Comparison of ENCODE assay signal across 8 cellular contexts in the genomic region with DNA sequence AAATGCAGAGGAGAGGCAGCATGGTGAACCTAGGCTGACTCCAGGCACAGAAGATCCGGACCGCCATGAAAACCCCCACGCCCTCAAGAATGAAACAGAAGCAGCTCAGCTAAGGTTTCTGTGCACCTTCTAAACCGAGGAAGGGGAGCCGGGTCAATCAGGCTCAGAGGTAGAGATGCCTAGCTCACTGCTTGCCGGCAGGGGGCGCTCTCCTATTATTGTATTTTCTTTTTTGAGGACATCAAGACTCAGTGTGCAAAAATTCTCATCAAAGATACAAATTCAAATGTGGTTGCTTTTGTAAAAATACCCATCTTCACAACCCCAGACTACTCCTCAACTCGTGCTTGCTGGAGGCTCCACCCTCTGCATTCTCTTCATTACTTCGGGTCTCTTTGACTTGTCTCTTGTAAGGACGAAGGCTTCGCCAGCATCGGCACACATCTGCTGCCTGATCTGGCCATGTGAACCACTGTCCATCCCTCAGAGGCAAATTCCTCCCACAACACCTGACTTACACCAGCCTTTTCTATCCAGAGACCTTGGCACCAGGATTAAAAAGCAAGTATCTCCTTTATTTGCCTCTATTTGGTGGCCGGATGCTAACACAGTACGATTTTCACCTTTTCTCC. TPM values are rescaled to one million over a fixed set of nuclear protein-coding genes. Genes with fewer than 3 reads are reported as not detected.
DNase-seq lines count a peak whose midpoint lies in the region; ATAC-seq and TF ChIP-seq lines count a peak whose summit lies in the region.

No MANE protein-coding gene starts in this region.

- no peak overlapping the region for H3K23ac ChIP-seq in IMR-90 (ENCODE audit: low read depth, low read length)

- H3K79me1 ChIP-seq in IMR-90 (ENCODE audit: low read depth in 1 of 2, low read length in 2 of 2) = no peaks in the 10 kb centered on the region

- 60% methylated on average over 5 of the region's 14 CpGs; no CpG with 5 or more reads in 1 of the 2 experiments for WGBS in IMR-90 (ENCODE audit: extremely low coverage in 2 of 2, insufficient read length in 1 of 2), 2 experiments
- WGBS in prostate gland = 24% methylated on average over 14 of the region's 14 CpGs

- peaks cover 2% of the 10 kb centered on the region; the same call in 1 of the 2 replicates for H3K27me3 ChIP-seq in IMR-90 (ENCODE audit: control insufficient read depth, insufficient read depth, low read length)
- no peaks in the 10 kb centered on the region; the same call in 1 of the 2 replicates for H3K27me3 ChIP-seq in SJCRH30
- no peaks in the 10 kb centered on the region for H3K27me3 ChIP-seq in prostate gland (replicated peaks; ENCODE audit: insufficient read depth)
- H3K27me3 ChIP-seq in uterus = no peaks in the 10 kb centered on the region

- TF ChIP-seq POLR2A in IMR-90 (IDR thresholded peaks at IDR 0.05; ENCODE audit: low read depth, low read length) (no peak), prostate gland (IDR thresholded peaks at IDR 0.05) (no peak), uterus (IDR thresholded peaks at IDR 0.05) (no peak)

- H3K27ac ChIP-seq in IMR-90 (ENCODE audit: insufficient read depth, low read length) (no peak overlapping the region), SJCRH30 (no peak overlapping the region), prostate gland (no peak overlapping the region), uterus (no peak overlapping the region)

- H3K4me1 ChIP-seq in IMR-90 (ENCODE audit: control insufficient read depth, insufficient read depth, low read length) (no peaks in the 10 kb centered on the region), SJCRH30 (no peaks in the 10 kb centered on the region), prostate gland (replicated peaks) (no peaks in the 10 kb centered on the region), uterus (no peaks in the 10 kb centered on the region)

- H3K9me1 ChIP-seq in IMR-90 (ENCODE audit: insufficient read depth, low read length) = no peaks in the 10 kb centered on the region

- in situ Hi-C loops in IMR-90 (cut with MboI; ENCODE audit: low sequenced_read_pairs) = no loop called here

- BruUV-seq in IMR-90 (replicated peaks; lab: Mats Ljungman, UMichigan) = no TSS peak

- H4K91ac ChIP-seq in IMR-90 (ENCODE audit: insufficient read depth, low read depth, low read length) = no peak overlapping the region

- H3K4ac ChIP-seq in IMR-90 (ENCODE audit: low read depth, low read length) = no peak overlapping the region

- H3K4me3 ChIP-seq in IMR-90 (ENCODE audit: insufficient read depth, low read depth, low read length) (no peak overlapping the region), SJCRH30 (no peak overlapping the region), prostate gland (no peak overlapping the region), uterus (no peak overlapping the region)

- no peak overlapping the region for H2AK9ac ChIP-seq in IMR-90 (replicated peaks; ENCODE audit: low read depth, low read length, poor library complexity)

- DNase-seq in Daoy (ENCODE audit: low read depth) (peak; percentile 50), IMR-90 (peak; percentile 34), SJCRH30 (peak; percentile 43 to 73), Right ventricle myocardium inferior (ENCODE audit: missing footprints) (peak; percentile 85), prostate gland (ENCODE audit: low spot score) (peak; percentile 58), uterus (peak; percentile 62 to 65)
- peak; percentile 32 to 63 (median 57) for DNase-seq in activated naive CD4-positive, alpha-beta T cell (lab: John Stamatoyannopoulos, UW)

- no peak overlapping the region for H2BK120ac ChIP-seq in IMR-90 (ENCODE audit: low read depth, low read length)

- H3K4me2 ChIP-seq in IMR-90 (ENCODE audit: low read depth, low read length) = no peak overlapping the region

- dilution Hi-C loops in IMR-90 (cut with HindIII; ENCODE audit: low sequenced_read_pairs, unreplicated experiment) = no loop called here

- no peaks in the 10 kb centered on the region for H3K9me3 ChIP-seq in IMR-90 (ENCODE audit: control insufficient read depth, insufficient read depth, low read length)
- H3K9me3 ChIP-seq in SJCRH30 (replicated peaks) = no peaks in the 10 kb centered on the region
- no peaks in the 10 kb centered on the region for H3K9me3 ChIP-seq in prostate gland
- H3K9me3 ChIP-seq in uterus = no peaks in the 10 kb centered on the region

- H3K56ac ChIP-seq in IMR-90 (ENCODE audit: extremely low read depth, insufficient read depth, low read length) = no peak overlapping the region

- TF ChIP-seq CTCF in IMR-90 (conservative IDR thresholded peaks at IDR 0.05; ENCODE audit: low read depth, low read length) = peak; percentile 73
- peak; percentile 77 to 96 (median 78) for TF ChIP-seq CTCF in prostate gland (IDR thresholded peaks at IDR 0.05)
- TF ChIP-seq CTCF in uterus (IDR thresholded peaks at IDR 0.05) = peak; percentile 65 to 83 (median 76)

- H2AK5ac ChIP-seq in IMR-90 (ENCODE audit: low read depth, low read length) = no peak overlapping the region

- no peak overlapping the region for H2BK15ac ChIP-seq in IMR-90 (ENCODE audit: low read depth, low read length)

- peak; percentile 48 for TF ChIP-seq RAD21 in IMR-90 (IDR thresholded peaks at IDR 0.05; ENCODE audit: low read length)

- H4K5ac ChIP-seq in IMR-90 (ENCODE audit: low read depth, low read length) = no peak overlapping the region

- POLR2A ChIA-PET in IMR-90 (lab: Charles Lee; ENCODE audit: unreplicated experiment) = no interaction called here

- H3K36me3 ChIP-seq in IMR-90 (ENCODE audit: control insufficient read depth, insufficient read depth, low read length) (no peaks in the 10 kb centered on the region), SJCRH30 (no peaks in the 10 kb centered on the region), prostate gland (no peaks in the 10 kb centered on the region), uterus (no peaks in the 10 kb centered on the region)

- CTCF ChIA-PET in IMR-90 (lab: Yijun Ruan, JAX) = interaction anchor here (0.6 to 3.4 kb wide), 8 partner anchors 11 to 167 kb away, joined by 3 to 27 read pairs (median 3); no protein-coding TSS in a partner anchor

- no peak overlapping the region for H3K18ac ChIP-seq in IMR-90 (ENCODE audit: low read depth, low read length)

- intact Hi-C loops in IMR-90 (cut with micrococcal nuclease) (loop anchor here (1.0 to 5.0 kb wide), 3 partner anchors 114 to 245 kb away; a partner anchor contains a TSS), Right ventricle myocardium inferior (cut with DNase I) (loop anchor here (1.0 to 5.0 kb wide), 3 partner anchors 183 to 249 kb away; no protein-coding TSS in a partner anchor), prostate gland (cut with DNase I) (loop anchor here (5.0 to 10.0 kb wide), 3 partner anchors 115 to 187 kb away; a partner anchor contains a TSS), uterus (cut with DNase I; ENCODE audit: low total_unique reads) (no loop called here)

- no peak overlapping the region for H2AFZ ChIP-seq in IMR-90 (replicated peaks; ENCODE audit: low read length, poor library complexity)

- peak; percentile 90 for ATAC-seq in IMR-90 (ENCODE audit: low read depth)
- ATAC-seq in Right ventricle myocardium inferior = peak; percentile 69
- no peak for ATAC-seq in HG03565 (IDR thresholded peaks at IDR 0.05; ENCODE audit: unreplicated experiment)

- no peak overlapping the region for H2BK5ac ChIP-seq in IMR-90 (ENCODE audit: low read depth, low read length, poor library complexity, severe bottlenecking)

- no peak overlapping the region for H3K9ac ChIP-seq in IMR-90 (ENCODE audit: low read depth, low read length)

- no peak overlapping the region for H3K14ac ChIP-seq in IMR-90 (replicated peaks; ENCODE audit: low read depth, low read length)

- no peak overlapping the region for H4K8ac ChIP-seq in IMR-90 (ENCODE audit: low read depth in 2 of 2, low read length in 2 of 2)

- no peak overlapping the region for H2BK20ac ChIP-seq in IMR-90 (ENCODE audit: low read depth, low read length)

- no peaks in the 10 kb centered on the region for H4K20me1 ChIP-seq in IMR-90 (ENCODE audit: insufficient read depth, low read length)

TF ChIP-seq in IMR-90, 13 proteins besides CTCF, POLR2A, EP300 and RAD21:
- no peak for TF ChIP-seq CHD1 (IDR thresholded peaks at IDR 0.05; ENCODE audit: low read depth, low read length)
- TF ChIP-seq SMC3 (IDR thresholded peaks at IDR 0.05; ENCODE audit: low read depth, low read length) = peak; percentile 53
TF ChIP-seq in IMR-90: peak in this region for 1.

RNA-seq across cellular contexts. Expression of a gene that starts 33.4 kb away (rescaled TPM):
- not detected in 2 replicates for total RNA-seq in Daoy (2014; rRNA removed; shearing (Covaris generic))
- not detected in 2 replicates for total RNA-seq in IMR-90 (2012; rRNA removed)
- polyA plus RNA-seq in IMR-90 (2012; rRNA removed) = not detected in 2 replicates
- polyA plus RNA-seq in IMR-90 (2012; cell fraction: cytosol; rRNA removed) = not detected in 2 replicates
- polyA plus RNA-seq in IMR-90 (2012; cell fraction: nucleus; rRNA removed; ENCODE audit: low replicate concordance) = not detected in 2 replicates
- not detected in 2 replicates for total RNA-seq in SJCRH30 (2014; rRNA removed; shearing (Covaris generic))
- not detected for total RNA-seq in Right ventricle myocardium inferior
- total RNA-seq in prostate gland = not detected
- total RNA-seq in uterus = not detected

RNA-seq across cellular contexts. Expression of a gene that starts 55.1 kb away (rescaled TPM):
- 1.9 and 6.0 TPM in 2 replicates for total RNA-seq in Daoy (2014; rRNA removed; shearing (Covaris generic))
- total RNA-seq in IMR-90 (2012; rRNA removed) (not detected in 2 replicates), Right ventricle myocardium inferior (373 TPM), prostate gland (1,000 to 10,000 TPM in 1 of 2 donors, 10 to 100 TPM in 1; 30.1 to 3,158 TPM), uterus (100 to 1,000 TPM; 107 to 299 (median 167) TPM)
- polyA plus RNA-seq in IMR-90 (2012; rRNA removed) = not detected in 2 replicates
- not detected in 2 replicates for polyA plus RNA-seq in IMR-90 (2012; cell fraction: cytosol; rRNA removed)
- polyA plus RNA-seq in IMR-90 (2012; cell fraction: nucleus; rRNA removed; ENCODE audit: low replicate concordance) = not detected in 2 replicates
- not detected in 2 replicates for total RNA-seq in SJCRH30 (2014; rRNA removed; shearing (Covaris generic))

Comparison
In these comparisons a context has a peak if more than half of its experiments do, and no peak if none do; other contexts are left out.
1. DNase-seq: peak in every context shown above with its lines; median percentile 85 in Right ventricle myocardium inferior; 64 in uterus; 58 in SJCRH30; 58 in prostate gland; 57 in activated naive CD4-positive, alpha-beta T cell; 50 in Daoy; 34 in IMR-90.